32 cellular contexts compared by ENCODE assay signal in genomic region chr1:32868085-32868484, GRCh38. TPM values are rescaled to one million over a fixed set of nuclear protein-coding genes. Genes with fewer than 3 reads are reported as not detected.
"Had no signal": no experiment of that assay in that cellular context is flagged by ENCODE, and none has a peak within 500 bp of the region (broad histone marks: within the 10 kb centered on the region; RNA-seq: fewer than 3 reads in every experiment).

No MANE protein-coding gene starts in this region.

- FAIRE-seq: K562 had no signal

- H3K27ac ChIP-seq: SJSA1, VCaP had no signal

- H3K36me3 ChIP-seq: ascending aorta, SJSA1 had no signal

- H3K4me3 Mint-ChIP-seq: activated B cell treated with CpG ODN at 0.5 μM for 24 hours; activated CD8-positive, alpha-beta T cell treated with anti-CD3 and anti-CD28 coated beads for 36 hours; activated naive CD4-positive, alpha-beta T cell treated with anti-CD3 and anti-CD28 coated beads, Interleukin-2, amount 50 U/mL, for 24 hours; activated naive CD8-positive, alpha-beta T cell treated with anti-CD3 and anti-CD28 coated beads, Interleukin-2, amount 10 ng/mL, durations not matched to agents 7 days and 5 days; activated T-cell treated with anti-CD3 and anti-CD28 coated beads, Interleukin-2, amount 50 U/mL, for 4 hours; activated T-helper 1 cell treated with anti-CD3 and anti-CD28 coated beads, Interleukin-12 subunit alpha, Interleukin-12 subunit beta, Interleukin-2, Interleukin-4 antibody, amounts not matched to agents 30 ng/mL and 10 ng/mL and 1 ng/mL, durations not matched to agents 14 hours and 24 hours and 36 hours; T-helper 1 cell treated with Interleukin-12 subunit alpha and Interleukin-12 subunit beta and Interleukin-4 antibody, amounts not matched to agents 30 μg/mL and 1 μg/mL, for 36 hours had no signal

- H3K9me3 Mint-ChIP-seq: activated B cell treated with CpG ODN at 0.5 μM for 24 hours; activated CD8-positive, alpha-beta T cell treated with anti-CD3 and anti-CD28 coated beads for 36 hours; activated naive CD4-positive, alpha-beta T cell treated with anti-CD3 and anti-CD28 coated beads, Interleukin-2, amount 50 U/mL, for 24 hours; activated naive CD8-positive, alpha-beta T cell treated with anti-CD3 and anti-CD28 coated beads, Interleukin-2, amount 10 ng/mL, durations not matched to agents 7 days and 5 days; activated T-cell treated with anti-CD3 and anti-CD28 coated beads, Interleukin-2, amount 50 U/mL, for 4 hours; activated T-helper 1 cell treated with anti-CD3 and anti-CD28 coated beads, Interleukin-12 subunit alpha, Interleukin-12 subunit beta, Interleukin-2, Interleukin-4 antibody, amounts not matched to agents 30 ng/mL and 10 ng/mL and 1 ng/mL, durations not matched to agents 14 hours and 24 hours and 36 hours; T-helper 1 cell treated with Interleukin-12 subunit alpha and Interleukin-12 subunit beta and Interleukin-4 antibody, amounts not matched to agents 30 μg/mL and 1 μg/mL, for 36 hours had no signal

- H3K9me3 ChIP-seq: ascending aorta, SJSA1, SK-N-SH had no signal

- H3K27me3 ChIP-seq: ascending aorta had no signal

- H3K4me3 ChIP-seq: ascending aorta, K562, SJSA1 had no signal

- ATAC-seq: activated CD8-positive, alpha-beta T cell treated with anti-CD3 and anti-CD28 coated beads for 36 hours; activated T-cell treated with anti-CD3 and anti-CD28 coated beads, Interleukin-2, amount 50 U/mL, for 4 hours; K562; Panc1 had no signal

- H3K27ac Mint-ChIP-seq: activated B cell treated with CpG ODN at 0.5 μM for 24 hours; activated CD8-positive, alpha-beta T cell treated with anti-CD3 and anti-CD28 coated beads for 36 hours; activated naive CD4-positive, alpha-beta T cell treated with anti-CD3 and anti-CD28 coated beads, Interleukin-2, amount 50 U/mL, for 24 hours; activated naive CD8-positive, alpha-beta T cell treated with anti-CD3 and anti-CD28 coated beads, Interleukin-2, amount 10 ng/mL, durations not matched to agents 7 days and 5 days; activated T-helper 1 cell treated with anti-CD3 and anti-CD28 coated beads, Interleukin-12 subunit alpha, Interleukin-12 subunit beta, Interleukin-2, Interleukin-4 antibody, amounts not matched to agents 30 ng/mL and 10 ng/mL and 1 ng/mL, durations not matched to agents 14 hours and 24 hours and 36 hours; T-helper 1 cell treated with Interleukin-12 subunit alpha and Interleukin-12 subunit beta and Interleukin-4 antibody, amounts not matched to agents 30 μg/mL and 1 μg/mL, for 36 hours had no signal

- DNase-seq: activated B cell treated with CpG ODN at 0.5 μM for 24 hours; activated CD4-positive, alpha-beta T cell treated with anti-CD3 and anti-CD28 coated beads for 4 hours; activated CD4-positive, alpha-beta T cell treated with anti-CD3 and anti-CD28 coated beads, Interleukin-2, amount 50 U/mL, for 1 hour; activated CD4-positive, CD25-positive, alpha-beta regulatory T cell treated with anti-CD3 and anti-CD28 coated beads, Interleukin-2, amount 50 U/mL, for 72 hours; activated CD8-positive, alpha-beta T cell treated with anti-CD3 and anti-CD28 coated beads for 36 hours; activated naive CD4-positive, alpha-beta T cell treated with Interleukin-2 at 50 U/mL for 16 hours; activated naive CD8-positive, alpha-beta T cell treated with anti-CD3 and anti-CD28 coated beads, Interleukin-2, amount 10 ng/mL, durations not matched to agents 7 days and 5 days; activated T-cell treated with anti-CD3 and anti-CD28 coated beads for 4 hours; activated T-cell treated with anti-CD3 and anti-CD28 coated beads, Interleukin-2, amount 50 U/mL, for 4 hours; amygdala; caudate nucleus; cerebellar nuclear complex; NCI-H1092 treated with DMSO at 0.1 percent for 48 hours; NCI-H1417; NCI-H146; NCI-H187; NCI-H2029 treated with DMSO at 0.1 percent for 48 hours; NCI-H2107; NCI-H226; NCI-H446 treated with DMSO at 0.1 percent for 48 hours; NCI-H524 treated with DMSO at 0.1 percent for 48 hours; SHP77 treated with DMSO at 0.1 percent for 48 hours; SK-N-SH had no signal

RNA-seq across cellular contexts. Expression of gene FNDC5, which starts 2.6 kb away (rescaled TPM):
- total RNA-seq: activated CD8-positive, alpha-beta T cell treated with anti-CD3 and anti-CD28 coated beads for 36 hours; activated naive CD8-positive, alpha-beta T cell treated with anti-CD3 and anti-CD28 coated beads, Interleukin-2, amount 10 ng/mL, durations not matched to agents 7 days and 5 days; activated T-cell treated with anti-CD3 and anti-CD28 coated beads, Interleukin-2, amount 50 U/mL, for 4 hours; activated T-helper 1 cell treated with anti-CD3 and anti-CD28 coated beads, Interleukin-12 subunit alpha, Interleukin-12 subunit beta, Interleukin-2, Interleukin-4 antibody, amounts not matched to agents 30 ng/mL and 10 ng/mL and 1 ng/mL, durations not matched to agents 14 hours and 24 hours and 36 hours had no signal

RNA-seq across cellular contexts. Expression of gene HPCA, which starts 18.2 kb away (rescaled TPM):
- total RNA-seq: activated B cell treated with CpG ODN at 0.5 μM for 24 hours; activated T-cell treated with anti-CD3 and anti-CD28 coated beads, Interleukin-2, amount 50 U/mL, for 4 hours; activated T-helper 1 cell treated with anti-CD3 and anti-CD28 coated beads, Interleukin-12 subunit alpha, Interleukin-12 subunit beta, Interleukin-2, Interleukin-4 antibody, amounts not matched to agents 30 ng/mL and 10 ng/mL and 1 ng/mL, durations not matched to agents 14 hours and 24 hours and 36 hours; ascending aorta; K562; RPMI7951; SJSA1 had no signal

RNA-seq across cellular contexts. Expression of gene TMEM54, which starts 33.1 kb away (rescaled TPM):
- total RNA-seq: activated naive CD8-positive, alpha-beta T cell treated with anti-CD3 and anti-CD28 coated beads, Interleukin-2, amount 10 ng/mL, durations not matched to agents 7 days and 5 days had no signal
